ENCODE assay signal across 8 cellular contexts in genomic region chr12:120115692-120116442, GRCh38. TPM values are rescaled to one million over a fixed set of nuclear protein-coding genes. Genes with fewer than 3 reads are reported as not detected.
DNase-seq lines count a peak whose midpoint lies in the region; ATAC-seq and TF ChIP-seq lines count a peak whose summit lies in the region.

No MANE protein-coding gene starts in this region.

- H3K9me2 ChIP-seq in Karpas-422 (replicated peaks; ENCODE audit: insufficient read depth, low read length): no peaks in the 10 kb centered on the region

- H3K4me1 ChIP-seq in Karpas-422 (ENCODE audit: low read length): peaks cover 60% of the 10 kb centered on the region
- peaks cover 70% of the 10 kb centered on the region for H3K4me1 ChIP-seq in left ventricle myocardium inferior
- peaks cover 36% of the 10 kb centered on the region for H3K4me1 ChIP-seq in skeletal muscle satellite cell (ENCODE audit: control insufficient read depth, insufficient read depth, low read length)

- H3K4me2 ChIP-seq in Karpas-422 (ENCODE audit: low read depth, low read length, poor library complexity, severe bottlenecking) (peak overlapping the region; percentile 94), skeletal muscle satellite cell (ENCODE audit: low read length) (peak overlapping the region; percentile 85)

- no peaks in the 10 kb centered on the region for H3K9me3 ChIP-seq in Karpas-422 (ENCODE audit: low read length)
- no peaks in the 10 kb centered on the region for H3K9me3 ChIP-seq in left ventricle myocardium inferior (replicated peaks)
- H3K9me3 ChIP-seq in skeletal muscle satellite cell (replicated peaks; ENCODE audit: low read length): no peaks in the 10 kb centered on the region

- H3K79me2 ChIP-seq in Karpas-422 (ENCODE audit: low read length): peaks cover 72% of the 10 kb centered on the region

- H3K4me3 ChIP-seq in GM12875 (ENCODE audit: low read depth, low read length) (peak overlapping the region; percentile 96), Karpas-422 (ENCODE audit: low read length) (peak overlapping the region; percentile 90), left ventricle myocardium inferior (peak overlapping the region; percentile 73), skeletal muscle satellite cell (ENCODE audit: low read length) (peak overlapping the region; percentile 94)

- intact Hi-C loops in left ventricle myocardium inferior (cut with micrococcal nuclease): no loop called here

- peaks cover 14% of the 10 kb centered on the region; the same call in 1 of the 2 replicates for H3K36me3 ChIP-seq in Karpas-422 (ENCODE audit: insufficient read depth, low read length)
- peaks cover 8% of the 10 kb centered on the region for H3K36me3 ChIP-seq in left ventricle myocardium inferior
- peaks cover 17% of the 10 kb centered on the region for H3K36me3 ChIP-seq in skeletal muscle satellite cell (ENCODE audit: insufficient read depth, low read length)

- H4K20me1 ChIP-seq in Karpas-422 (ENCODE audit: insufficient read depth, low read depth, low read length): peaks cover 19% of the 10 kb centered on the region; the same call in 1 of the 2 replicates

- no peak for ATAC-seq in GM21619 (IDR thresholded peaks at IDR 0.05; ENCODE audit: unreplicated experiment)

- H3K27ac ChIP-seq in Karpas-422 (ENCODE audit: low read length) (peak overlapping the region; percentile 22), left ventricle myocardium inferior (replicated peaks) (peak overlapping the region; percentile 97)

- H3K27me3 ChIP-seq in Karpas-422 (ENCODE audit: low read length) (no peaks in the 10 kb centered on the region), left ventricle myocardium inferior (ENCODE audit: low read depth) (no peaks in the 10 kb centered on the region), skeletal muscle satellite cell (ENCODE audit: control insufficient read depth, insufficient read depth, low read length) (no peaks in the 10 kb centered on the region)

- peak overlapping the region; percentile 92 for H3K9ac ChIP-seq in Karpas-422 (ENCODE audit: low read length)
- peak overlapping the region; percentile 92 for H3K9ac ChIP-seq in skeletal muscle satellite cell (ENCODE audit: low read depth, low read length)

- H2AFZ ChIP-seq in Karpas-422 (ENCODE audit: low read length): no peak overlapping the region

- DNase-seq in A172 (ENCODE audit: low spot score): peak; percentile 18
- peak; percentile 86 for DNase-seq in Karpas-422
- peak; percentile 53 to 61 for DNase-seq in activated T-cell treated with anti-CD3 and anti-CD28 coated beads, Interleukin-2, amount 50 U/mL, for 48 hours
- peak; percentile 30 for DNase-seq in left ventricle myocardium inferior
- no peak for DNase-seq in Ammon's horn (ENCODE audit: low spot score)

- TF ChIP-seq CTCF in GM12875 (IDR thresholded peaks at IDR 0.05; ENCODE audit: borderline replicate concordance, insufficient read depth, low read depth, low read length) (no peak), left ventricle myocardium inferior (IDR thresholded peaks at IDR 0.05; ENCODE audit: borderline replicate concordance) (no peak)

RNA-seq across cellular contexts. Expression of gene RAB35, which starts 0.7 kb away (rescaled TPM):
- 30.0 and 35.5 TPM in 2 replicates for total RNA-seq in A172 (2014; rRNA removed; shearing (Covaris generic))
- 18.9 and 29.4 TPM in 2 replicates for total RNA-seq in Karpas-422 (2014; rRNA removed; shearing (Covaris generic); ENCODE audit: low replicate concordance)
- total RNA-seq in left ventricle myocardium inferior: 21.9 TPM
- 23.8 and 26.2 TPM in 2 replicates for total RNA-seq in skeletal muscle satellite cell (2012; rRNA removed)
